Comparison of ENCODE assay signal across 18 cellular contexts in genomic region chr3:88912294-88913014, GRCh38.
DNase-seq lines count a peak whose midpoint lies in the region.
"Had no signal": no experiment of that assay in that cellular context is flagged by ENCODE, and none has a peak within 500 bp of the region (broad histone marks: within the 10 kb centered on the region; RNA-seq: fewer than 3 reads in every experiment).

No MANE protein-coding gene starts in this region.

- no peak overlapping the region for H3K4me3 ChIP-seq in HUES64 (ENCODE audit: low read length)
- H3K4me3 ChIP-seq in iPS-18a (ENCODE audit: low read length): no peak overlapping the region
- H3K4me3 ChIP-seq: BLaER1 treated with 17β-estradiol and CSF1 and Interleukin-3, amounts not matched to agents 10 nM and 100 nM; SJSA1 had no signal

- H3K9me3 ChIP-seq in HUES64 (ENCODE audit: insufficient read depth, low read depth, low read length) (no peaks in the 10 kb centered on the region), iPS-18a (ENCODE audit: control insufficient read depth, low read depth, low read length) (no peaks in the 10 kb centered on the region)
- H3K9me3 ChIP-seq: BLaER1 treated with 17β-estradiol and CSF1 and Interleukin-3, amounts not matched to agents 10 nM and 100 nM; SJSA1 had no signal

- H3K27me3 ChIP-seq in HUES64 (ENCODE audit: insufficient read depth, low read length) (no peaks in the 10 kb centered on the region), iPS-18a (ENCODE audit: control insufficient read depth, insufficient read depth, low read length) (no peaks in the 10 kb centered on the region)
- H3K27me3 ChIP-seq: BLaER1 treated with 17β-estradiol and CSF1 and Interleukin-3, amounts not matched to agents 10 nM and 100 nM; SJSA1 had no signal

- H3K27ac ChIP-seq in HUES64 (ENCODE audit: low read depth, low read length) (peak overlapping the region; percentile 95), cingulate gyrus (ENCODE audit: low read depth, low read length) (peak overlapping the region; percentile 57), iPS-18a (ENCODE audit: low read length) (peak overlapping the region; percentile 52)
- H3K27ac ChIP-seq: BLaER1 treated with 17β-estradiol and CSF1 and Interleukin-3, amounts not matched to agents 10 nM and 100 nM; SJSA1 had no signal

- H3K36me3 ChIP-seq in HUES64 (ENCODE audit: insufficient read depth, low read length): no peaks in the 10 kb centered on the region
- no peaks in the 10 kb centered on the region for H3K36me3 ChIP-seq in iPS-18a (ENCODE audit: control insufficient read depth, low read depth, low read length)
- H3K36me3 ChIP-seq: BLaER1 treated with 17β-estradiol and CSF1 and Interleukin-3, amounts not matched to agents 10 nM and 100 nM; SJSA1 had no signal

- DNase-seq in pons (ENCODE audit: low spot score): peak; percentile 94
- no peak for DNase-seq in activated naive CD4-positive, alpha-beta T cell treated with Interleukin-2 at 50 U/mL for 16 hours
- no peak for DNase-seq in amniotic stem cell (lab: John Stamatoyannopoulos, UW)
- DNase-seq in stimulated activated CD4-positive, alpha-beta T cell treated with anti-CD3 and anti-CD28 coated beads, Interleukin-2, amount 100 ng/mL, for 48 hours: no peak
- no peak for DNase-seq in activated CD4-positive, alpha-beta T cell treated with anti-CD3 and anti-CD28 coated beads, Interleukin-2, amount 50 U/mL, for 4 hours
- DNase-seq: activated CD4-positive, alpha-beta T cell treated with anti-CD3 and anti-CD28 coated beads, Interleukin-2, amount 10 ng/mL, durations not matched to agents 24 days and 14 days; activated naive CD4-positive, alpha-beta T cell treated with anti-CD3 and anti-CD28 coated beads, Interleukin-2, amount 10 ng/mL, durations not matched to agents 7 days and 5 days; effector CD4-positive, alpha-beta T cell; immature natural killer cell; NCI-H2081 treated with DMSO at 0.1 percent for 48 hours; NCI-H526; PC-3; small intestine had no signal

- H3K4me1 ChIP-seq in HUES64 (ENCODE audit: insufficient read depth, low read length): peaks cover 28% of the 10 kb centered on the region
- H3K4me1 ChIP-seq in iPS-18a (ENCODE audit: control insufficient read depth, low read depth, low read length): peaks cover 18% of the 10 kb centered on the region
- H3K4me1 ChIP-seq: BLaER1 treated with 17β-estradiol and CSF1 and Interleukin-3, amounts not matched to agents 10 nM and 100 nM; SJSA1 had no signal

- peak overlapping the region; percentile 74 for H3K9ac ChIP-seq in HUES64 (ENCODE audit: low read depth, low read length)
- peak overlapping the region; percentile 57 for H3K9ac ChIP-seq in iPS-18a (ENCODE audit: low read length)
- H3K9ac ChIP-seq: BLaER1 treated with 17β-estradiol and CSF1 and Interleukin-3, amounts not matched to agents 10 nM and 100 nM had no signal

- 29% methylated on average over 3 of the region's 3 CpGs for WGBS in HUES64
